Comparison of ENCODE assay signal across 8 cellular contexts in the genomic region with DNA sequence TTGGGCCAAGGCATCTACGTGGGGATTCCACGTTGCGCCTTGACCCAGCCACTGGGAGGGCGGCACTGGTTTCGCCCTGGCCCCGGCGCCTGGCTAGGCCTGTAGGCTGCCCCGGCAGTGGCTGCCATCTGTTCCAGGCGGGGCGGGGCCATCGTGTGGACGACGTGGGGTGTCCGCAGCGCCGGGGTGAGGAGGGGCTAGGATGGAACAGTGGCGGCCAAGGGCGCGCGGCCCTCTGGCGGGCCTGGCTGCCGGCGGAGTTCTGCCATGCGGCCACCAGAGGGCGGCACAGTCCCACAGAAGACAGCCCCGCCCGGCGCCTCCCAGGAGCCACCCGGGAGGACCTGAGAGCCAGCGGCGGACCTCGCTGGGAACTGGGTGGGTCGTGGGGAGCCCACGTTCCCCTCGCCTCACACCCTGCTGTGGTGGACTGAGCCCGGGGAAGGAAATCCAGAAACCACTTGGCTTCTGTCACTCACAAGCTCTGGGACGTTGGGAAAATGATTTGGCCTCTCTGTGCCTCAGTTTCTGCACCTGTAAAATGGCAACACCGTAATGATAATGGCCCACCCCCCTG. TPM values are rescaled to one million over a fixed set of nuclear protein-coding genes. Genes with fewer than 3 reads are reported as not detected.
DNase-seq lines count a peak whose midpoint lies in the region; ATAC-seq and TF ChIP-seq lines count a peak whose summit lies in the region.

No MANE protein-coding gene starts in this region.

- DNase-seq in AG09309 (ENCODE audit: low read depth) = no peak
- DNase-seq in NCI-H226 = peak; percentile 21
- peak; percentile 89 for DNase-seq in activated CD4-positive, alpha-beta T cell treated with anti-CD3 and anti-CD28 coated beads for 36 hours
- peak; percentile 73 for DNase-seq in cerebellar cortex (ENCODE audit: low spot score)
- DNase-seq in left kidney (ENCODE audit: low read depth, low spot score) = peak; percentile 83
- DNase-seq in stimulated activated CD4-positive, alpha-beta T cell treated with anti-CD3 and anti-CD28 coated beads, Interleukin-4, amount 100 ng/mL, for 4 hours = peak; percentile 58 to 80

- peaks cover 5% of the 10 kb centered on the region for H3K27me3 Mint-ChIP-seq in activated CD4-positive, alpha-beta T cell treated with anti-CD3 and anti-CD28 coated beads for 36 hours

- TF ChIP-seq CTCF in AG09309 (IDR thresholded peaks at IDR 0.05; ENCODE audit: control insufficient read depth, insufficient read depth, low read depth, low read length, missing control alignments) = peak; percentile 76

- ATAC-seq in GM19351 (IDR thresholded peaks at IDR 0.05; ENCODE audit: unreplicated experiment) = peak; percentile 44
- ATAC-seq in activated CD4-positive, alpha-beta T cell treated with anti-CD3 and anti-CD28 coated beads for 36 hours = peak; percentile 90
- no peak for ATAC-seq in HG03469 (IDR thresholded peaks at IDR 0.05; ENCODE audit: unreplicated experiment)

- H3K9me3 Mint-ChIP-seq in activated CD4-positive, alpha-beta T cell treated with anti-CD3 and anti-CD28 coated beads for 36 hours (ENCODE audit: low read depth) = no peaks in the 10 kb centered on the region

- no peak overlapping the region for H3K4me3 ChIP-seq in AG09309 (ENCODE audit: control insufficient read depth, low read depth, low read length)

- H3K4me3 Mint-ChIP-seq in activated CD4-positive, alpha-beta T cell treated with anti-CD3 and anti-CD28 coated beads for 36 hours = no peak overlapping the region

- peaks cover 14% of the 10 kb centered on the region for H3K4me1 Mint-ChIP-seq in activated CD4-positive, alpha-beta T cell treated with anti-CD3 and anti-CD28 coated beads for 36 hours

- no peak overlapping the region for H3K27ac Mint-ChIP-seq in activated CD4-positive, alpha-beta T cell treated with anti-CD3 and anti-CD28 coated beads for 36 hours

- H3K36me3 Mint-ChIP-seq in activated CD4-positive, alpha-beta T cell treated with anti-CD3 and anti-CD28 coated beads for 36 hours (ENCODE audit: low read depth) = no peaks in the 10 kb centered on the region

- intact Hi-C loops in activated CD4-positive, alpha-beta T cell treated with anti-CD3 and anti-CD28 coated beads for 36 hours (cut with DNase I, micrococcal nuclease) = loop anchor here (1.0 to 5.0 kb wide), 7 partner anchors 192 to 506 kb away; no protein-coding TSS in a partner anchor

- POLR2A ChIA-PET in activated CD4-positive, alpha-beta T cell treated with anti-CD3 and anti-CD28 coated beads for 36 hours (lab: Charles Lee) = interaction anchor here (0.6 kb wide), 2 partner anchors 472 to 477 kb away, joined by 3 read pairs; no protein-coding TSS in a partner anchor

- CTCF ChIA-PET in activated CD4-positive, alpha-beta T cell treated with anti-CD3 and anti-CD28 coated beads for 36 hours (lab: Charles Lee) = interaction anchor here (0.6 to 2.2 kb wide), 15 partner anchors 9 to 934 kb away, joined by 3 to 17 read pairs (median 4); partner anchors contain the start of gene NTNG2

RNA-seq across cellular contexts. Expression of gene RAPGEF1, which starts 22.6 kb away (rescaled TPM):
- 100 to 1,000 TPM in 1 of 2 experiments, 10 to 100 TPM in 1; 86.7 to 108 TPM for total RNA-seq in activated CD4-positive, alpha-beta T cell treated with anti-CD3 and anti-CD28 coated beads for 36 hours
